ENCODE assay signal across 9 cellular contexts in the genomic region with DNA sequence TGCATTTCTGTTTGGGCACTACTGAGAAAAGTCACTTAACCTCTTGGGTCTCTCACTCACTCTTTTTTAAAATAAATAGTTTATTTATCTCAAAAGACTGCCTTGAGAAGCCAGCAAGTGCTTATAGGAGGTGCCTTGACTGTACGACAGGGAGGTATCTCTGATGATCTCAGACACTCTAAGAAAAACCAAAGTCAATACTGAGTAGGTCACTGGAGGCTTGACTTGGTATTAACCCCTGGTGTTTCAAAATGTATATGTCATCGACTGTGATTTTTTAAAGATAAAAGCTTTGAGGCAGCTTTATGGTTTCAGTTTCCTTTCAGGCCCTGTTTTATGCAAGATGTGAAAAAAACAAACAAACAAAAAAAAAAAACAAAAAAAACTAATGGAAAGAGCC. TPM values are rescaled to one million over a fixed set of nuclear protein-coding genes. Genes with fewer than 3 reads are reported as not detected.
DNase-seq lines count a peak whose midpoint lies in the region; ATAC-seq, FAIRE-seq and TF ChIP-seq lines count a peak whose summit lies in the region.
"Had no signal": no experiment of that assay in that cellular context is flagged by ENCODE, and none has a peak within 500 bp of the region (broad histone marks: within the 10 kb centered on the region; RNA-seq: fewer than 3 reads in every experiment).

No MANE protein-coding gene starts in this region.

- in situ Hi-C loops in GM12878 (cut with MboI): no loop called here

- no TSS peak for BruUV-seq in GM12878 (replicated peaks; lab: Mats Ljungman, UMichigan)

- no peaks in the 10 kb centered on the region for H4K20me1 ChIP-seq in GM12878 (ENCODE audit: control insufficient read depth, insufficient read depth)

- no peak overlapping the region for H3K9ac ChIP-seq in GM12878 (ENCODE audit: control insufficient read depth, insufficient read depth, low read length)

- H2AFZ ChIP-seq in GM12878 (ENCODE audit: control insufficient read depth, low read depth, low read length): no peak overlapping the region

- no peak for FAIRE-seq in GM12878 (lab: Jason Lieb, UNC)
- FAIRE-seq in small intestine (lab: Jason Lieb, UNC): no peak

- ATAC-seq in GM18499 (IDR thresholded peaks at IDR 0.05; ENCODE audit: insufficient read depth, unreplicated experiment) (peak; percentile 84), GM19463 (IDR thresholded peaks at IDR 0.05; ENCODE audit: unreplicated experiment) (peak; percentile 24), HG03159 (IDR thresholded peaks at IDR 0.05; ENCODE audit: unreplicated experiment) (peak; percentile 51), GM12878 (peak; percentile 93)

- peaks cover 15% of the 10 kb centered on the region for H3K4me1 ChIP-seq in GM12878 (ENCODE audit: control insufficient read depth, insufficient read depth, low read length)
- H3K4me1 ChIP-seq in small intestine (ENCODE audit: control insufficient read depth in 2 of 2, insufficient read depth in 1 of 2, low read depth in 1 of 2, low read length in 1 of 2): no peaks in the 10 kb centered on the region

- H3K4me3 ChIP-seq in GM12878: no peak overlapping the region
- H3K4me3 ChIP-seq in small intestine (ENCODE audit: low read depth in 1 of 2, low read length in 2 of 2): no peak overlapping the region

- peak overlapping the region; percentile 40 for H3K4me2 ChIP-seq in GM12878 (ENCODE audit: control insufficient read depth, insufficient read depth)

- intact Hi-C loops in GM12878 (cut with micrococcal nuclease; ENCODE audit: unreplicated experiment): no loop called here

- TF ChIP-seq EP300 in GM12878 (IDR thresholded peaks at IDR 0.05; ENCODE audit: borderline replicate concordance in 1 of 2, control insufficient read depth in 1 of 2, low read depth in 2 of 2, low read length in 2 of 2): no peak

- H3K9me3 ChIP-seq in GM12878 (replicated peaks; ENCODE audit: control insufficient read depth, insufficient read depth, low read length): peaks cover under 1% of the 10 kb centered on the region; the same call in 1 of the 3 replicates
- H3K9me3 ChIP-seq in small intestine (ENCODE audit: control insufficient read depth, low read depth): no peaks in the 10 kb centered on the region

- SMC1A ChIA-PET in GM12878 (lab: Charles Lee; ENCODE audit: uncharacterized antibody, unreplicated experiment): interaction anchor here (0.6 to 3.1 kb wide), 12 partner anchors 9 to 43 kb away, joined by 3 to 18 read pairs (median 5); no protein-coding TSS in a partner anchor

- no peak for TF ChIP-seq POLR2A in GM12878 (IDR thresholded peaks at IDR 0.05; ENCODE audit: low read depth, low read length)

- RAD21 ChIA-PET in GM12878 (lab: Charles Lee; ENCODE audit: unreplicated experiment): interaction anchor here (1.1 to 2.3 kb wide), 3 partner anchors 25 to 44 kb away, joined by 3 to 7 read pairs (median 6); no protein-coding TSS in a partner anchor

- no peak for TF ChIP-seq CTCF in GM12878 (IDR thresholded peaks at IDR 0.05 in 2 of 3, conservative IDR thresholded peaks at IDR 0.05 in 1 of 3; ENCODE audit: control insufficient read depth in 2 of 3, extremely low read depth in 1 of 3, insufficient read depth in 1 of 3, low read depth in 3 of 3, low read length in 3 of 3)

- POLR2A ChIA-PET in GM12878 (lab: Charles Lee): interaction anchor here (0.6 to 1.3 kb wide), 3 partner anchors 19 to 930 kb away, joined by 3 to 4 read pairs (median 3); no protein-coding TSS in a partner anchor

- H3K27me3 ChIP-seq in GM12878 (replicated peaks in 1 of 2; ENCODE audit: control insufficient read depth in 2 of 2, insufficient read depth in 2 of 2, low read length in 1 of 2) (no peaks in the 10 kb centered on the region), small intestine (ENCODE audit: control insufficient read depth in 2 of 2, insufficient read depth in 2 of 2, low read length in 2 of 2) (no peaks in the 10 kb centered on the region)

- CTCF ChIA-PET in GM12878 (lab: Yijun Ruan, JAX): interaction anchor here (0.7 to 1.8 kb wide), 6 partner anchors 12 to 48 kb away, joined by 3 to 5 read pairs (median 4); no protein-coding TSS in a partner anchor

- no peak for TF ChIP-seq RAD21 in GM12878 (IDR thresholded peaks at IDR 0.05; ENCODE audit: insufficient read depth, low read depth, low read length)

- DNase-seq in GM12878 (ENCODE audit: low read depth, low spot score): no peak
- DNase-seq in small intestine: no peak
- DNase-seq in NCI-H1092 (lab: John Stamatoyannopoulos, UW): no peak
- no peak for DNase-seq in occipital lobe (lab: John Stamatoyannopoulos, UW)
- DNase-seq in DMS79 treated with DMSO at 0.1 percent for 48 hours (lab: John Stamatoyannopoulos, UW): no peak
- DNase-seq: DMS 273 treated with DMSO at 0.1 percent for 48 hours had no signal

- no peak overlapping the region; the same call in 1 of the 2 replicates for H3K27ac ChIP-seq in GM12878 (ENCODE audit: control insufficient read depth, insufficient read depth)
- no peak overlapping the region for H3K27ac ChIP-seq in small intestine (ENCODE audit: low read depth in 1 of 2, low read length in 1 of 2)

- H3K79me2 ChIP-seq in GM12878 (ENCODE audit: control insufficient read depth, insufficient read depth, low read length): peaks cover 45% of the 10 kb centered on the region

- 2% methylated on average over 2 of the region's 2 CpGs for WGBS in GM12878 (ENCODE audit: insufficient coverage, insufficient replicate concordance, low lambda C conversion rate, missing lambda C conversion rate)
- 52 to 64% (median 60%) methylated on average over 2 of the region's 2 CpGs for WGBS in small intestine, 3 donors

- H3K36me3 ChIP-seq in GM12878 (ENCODE audit: control insufficient read depth in 2 of 2, insufficient read depth in 2 of 2, low read length in 1 of 2) (no peaks in the 10 kb centered on the region; a peak in 1 of 4 replicates), small intestine (ENCODE audit: control insufficient read depth in 2 of 2, insufficient read depth in 2 of 2, low read length in 2 of 2) (no peaks in the 10 kb centered on the region)

TF ChIP-seq in GM12878, 131 proteins besides CTCF, POLR2A, EP300 and RAD21 (continues in another document):
- TF ChIP-seq ATF7 (IDR thresholded peaks at IDR 0.05; ENCODE audit: low read depth) (peak; percentile 51), JUNB (IDR thresholded peaks at IDR 0.05) (peak; percentile 52), CREB1 (IDR thresholded peaks at IDR 0.05; ENCODE audit: low read depth) (peak; percentile 52; the same call in 1 of the 2 replicates), DPF2 (IDR thresholded peaks at IDR 0.05) (no peak), YBX1 (IDR thresholded peaks at IDR 0.05) (no peak), MEF2A (IDR thresholded peaks at IDR 0.05; ENCODE audit: insufficient read depth, low read depth, low read length) (no peak), RELB (IDR thresholded peaks at IDR 0.05; ENCODE audit: low read depth) (no peak), RFX5 (IDR thresholded peaks at IDR 0.05; ENCODE audit: low read depth, low read length) (no peak), ZNF384 (IDR thresholded peaks at IDR 0.05; ENCODE audit: borderline replicate concordance, low read depth, low read length) (peak; percentile 17; the same call in 1 of the 2 replicates), BHLHE40 (IDR thresholded peaks at IDR 0.05; ENCODE audit: borderline replicate concordance in 1 of 2, low read depth in 2 of 2, low read length in 1 of 2) (no peak), TCF7 (IDR thresholded peaks at IDR 0.05; ENCODE audit: borderline replicate concordance) (peak; percentile 49; the same call in 1 of the 2 replicates)

RNA-seq across cellular contexts. Expression of gene MREG, which starts 33.7 kb away (rescaled TPM):
- total RNA-seq in GM12878 (2013; cell fraction: nucleolus; rRNA removed): 18.7 and 19.5 TPM in 2 replicates
- total RNA-seq in GM12878 (2014; rRNA removed) (39.0 and 40.9 TPM in 2 replicates), GM12878 (2014; rRNA removed; fragmentation: Illumina TruSeq; extraction: Trizol) (27.9 and 28.5 TPM in 2 replicates), GM12878 (2021) (45.0 and 46.3 TPM in 2 replicates), occipital lobe (2.5 TPM)
- polyA plus RNA-seq in GM12878 (2011; ENCODE audit: low read depth): 15.4 TPM
- polyA plus RNA-seq in GM12878 (2011; rRNA removed) (31.9 and 47.2 TPM in 2 replicates), GM12878 (2014; fragmentation: Illumina TruSeq; extraction: Trizol) (23.8 and 30.2 TPM in 2 replicates), GM12878 (2014; fragmentation: Nextera tagmentation; extraction: Ambion mirVana) (10 to 100 TPM; 16.8 to 21.3 TPM), GM12878 (2014; rRNA removed) (34.1 and 34.5 TPM in 2 replicates), GM12878 (2016; fragmentation: Nextera tagmentation; extraction: Ambion mirVana) (10 to 100 TPM in 1 of 2 experiments, 1 to 10 TPM in 1; 6.9 to 28.6 TPM), small intestine (1 to 10 TPM; 1.9 to 6.9 (median 2.8) TPM)
- 15.6 and 17.5 TPM in 2 replicates for polyA plus RNA-seq in GM12878 (2011; cell fraction: cytosol; rRNA removed)
- polyA plus RNA-seq in GM12878 (2011; cell fraction: nucleus; rRNA removed): 18.2 and 22.0 TPM in 2 replicates
- 18.6 and 22.6 TPM in 2 replicates for polyA plus RNA-seq in GM12878 (2012)
- 22.3 and 23.7 TPM in 2 replicates for polyA minus RNA-seq in GM12878 (2011; rRNA and poly(A)+ RNA removed)
- 11.2 and 13.9 TPM in 2 replicates for polyA minus RNA-seq in GM12878 (2011; cell fraction: cytosol; rRNA and poly(A)+ RNA removed)
- 8.3 and 14.4 TPM in 2 replicates for polyA minus RNA-seq in GM12878 (2011; cell fraction: nucleus; rRNA and poly(A)+ RNA removed)

Comparison
In these comparisons a context has a peak if more than half of its experiments do, and no peak if none do; other contexts are left out.
1. ATAC-seq: peak in every context shown above with its lines; median percentile 93 in GM12878; 84 in GM18499; 51 in HG03159; 24 in GM19463.